21 cellular contexts compared by ENCODE assay signal in genomic region chr19:4543444-4543843, GRCh38. TPM values are rescaled to one million over a fixed set of nuclear protein-coding genes. Genes with fewer than 3 reads are reported as not detected.
DNase-seq lines count a peak whose midpoint lies in the region; ATAC-seq and TF ChIP-seq lines count a peak whose summit lies in the region.
"Had no signal": no experiment of that assay in that cellular context is flagged by ENCODE, and none has a peak within 500 bp of the region (broad histone marks: within the 10 kb centered on the region; RNA-seq: fewer than 3 reads in every experiment).

No MANE protein-coding gene starts in this region.

- H3K27ac ChIP-seq in BLaER1 treated with 17β-estradiol and CSF1 and Interleukin-3, amounts not matched to agents 10 nM and 100 nM, result peak overlapping the region in 7 of 11 experiments; percentile 25 to 62 (median 50); a peak in 11 of 22 replicates
- peak overlapping the region; percentile 87 for H3K27ac ChIP-seq in HL-60 (replicated peaks)
- H3K27ac ChIP-seq in esophagus muscularis mucosa (replicated peaks in 1 of 4), result no peak overlapping the region
- peak overlapping the region; percentile 95 for H3K27ac ChIP-seq in neutrophil
- no peak overlapping the region for H3K27ac ChIP-seq in SJCRH30
- H3K27ac ChIP-seq: A549 had no signal

- no peak for TF ChIP-seq POLR2A in esophagus muscularis mucosa (IDR thresholded peaks at IDR 0.05; ENCODE audit: low read depth)

- no peak overlapping the region; a peak in 1 of 22 replicates for H3K4me2 ChIP-seq in BLaER1 treated with 17β-estradiol and CSF1 and Interleukin-3, amounts not matched to agents 10 nM and 100 nM
- H3K4me2 ChIP-seq: A549 had no signal

- intact Hi-C loops in esophagus muscularis mucosa (cut with DNase I), result no loop called here

- DNase-seq in HL-60 (ENCODE audit: low read depth in 1 of 2, low spot score in 1 of 2), result no peak
- no peak for DNase-seq in esophagus muscularis mucosa (ENCODE audit: extremely low spot score)
- no peak for DNase-seq in SJCRH30
- no peak for DNase-seq in LoVo (ENCODE audit: low spot score)
- DNase-seq: C1 segment of cervical spinal cord, DMS79 treated with DMSO at 0.1 percent for 48 hours, IMR-90, Karpas-422, MM.1S, NCI-H1092 treated with DMSO at 0.1 percent for 48 hours, NCI-H146, NCI-H2029 treated with DMSO at 0.1 percent for 48 hours, NCI-H446 treated with DMSO at 0.1 percent for 48 hours, PC-3, RPMI8226, SIG-M5 had no signal

- TF ChIP-seq CTCF in HL-60 (IDR thresholded peaks at IDR 0.05; ENCODE audit: insufficient read depth, low read length), result no peak
- no peak for TF ChIP-seq CTCF in esophagus muscularis mucosa (IDR thresholded peaks at IDR 0.05)
- TF ChIP-seq CTCF in neutrophil (IDR thresholded peaks at IDR 0.05), result no peak

- peaks cover 0 to 7% (median 0%) of the 10 kb centered on the region in 11 experiments; a peak in 3 of 22 replicates for H3K36me3 ChIP-seq in BLaER1 treated with 17β-estradiol and CSF1 and Interleukin-3, amounts not matched to agents 10 nM and 100 nM
- H3K36me3 ChIP-seq in esophagus muscularis mucosa, result peaks cover 0 to 21% (median 3%) of the 10 kb centered on the region in 4 donors
- peaks cover 2% of the 10 kb centered on the region for H3K36me3 ChIP-seq in neutrophil
- H3K36me3 ChIP-seq in SJCRH30, result peaks cover 36% of the 10 kb centered on the region

- ATAC-seq in HG03469 (IDR thresholded peaks at IDR 0.05; ENCODE audit: unreplicated experiment), result no peak
- ATAC-seq: A549, PC-3 had no signal

- no peak overlapping the region for H3K4me3 ChIP-seq in BLaER1 treated with 17β-estradiol and CSF1 and Interleukin-3, amounts not matched to agents 10 nM and 100 nM
- H3K4me3 ChIP-seq in HL-60 (replicated peaks; ENCODE audit: insufficient read depth, low read length), result no peak overlapping the region
- peak overlapping the region in 3 of 4 donors; percentile 12 to 20 (median 12) for H3K4me3 ChIP-seq in esophagus muscularis mucosa
- H3K4me3 ChIP-seq in neutrophil (ENCODE audit: low read depth in 1 of 2, low read length in 1 of 2), result peak overlapping the region; percentile 97 to 100
- H3K4me3 ChIP-seq in SJCRH30, result no peak overlapping the region
- H3K4me3 ChIP-seq: A549 had no signal

- H3K4me1 ChIP-seq in BLaER1 treated with 17β-estradiol and CSF1 and Interleukin-3, amounts not matched to agents 10 nM and 100 nM, result peaks cover 13 to 64% (median 43%) of the 10 kb centered on the region in 10 experiments
- H3K4me1 ChIP-seq in esophagus muscularis mucosa (no peaks in the 10 kb centered on the region), neutrophil (ENCODE audit: control insufficient read depth in 1 of 2, insufficient read depth in 1 of 2, low read depth in 1 of 2, low read length in 1 of 2) (peaks cover 74 to 86% of the 10 kb centered on the region in 2 experiments), SJCRH30 (no peaks in the 10 kb centered on the region)

- TF ChIP-seq EP300 in esophagus muscularis mucosa (IDR thresholded peaks at IDR 0.05), result no peak

- peak overlapping the region in 2 of 11 experiments; percentile 12 to 29; a peak in 4 of 22 replicates for H3K9ac ChIP-seq in BLaER1 treated with 17β-estradiol and CSF1 and Interleukin-3, amounts not matched to agents 10 nM and 100 nM

- H3K27me3 ChIP-seq in BLaER1 treated with 17β-estradiol and CSF1 and Interleukin-3, amounts not matched to agents 10 nM and 100 nM, result no peaks in the 10 kb centered on the region
- H3K27me3 ChIP-seq in HL-60 (ENCODE audit: insufficient read depth, poor library complexity, severe bottlenecking) (no peaks in the 10 kb centered on the region), esophagus muscularis mucosa (peaks cover 0 to 13% (median 0%) of the 10 kb centered on the region in 4 donors), neutrophil (no peaks in the 10 kb centered on the region), SJCRH30 (no peaks in the 10 kb centered on the region)

- no peaks in the 10 kb centered on the region for H4K20me1 ChIP-seq in BLaER1 treated with 17β-estradiol and CSF1 and Interleukin-3, amounts not matched to agents 10 nM and 100 nM

- H3K9me3 ChIP-seq in BLaER1 treated with 17β-estradiol and CSF1 and Interleukin-3, amounts not matched to agents 10 nM and 100 nM (replicated peaks in 1 of 11), result peaks cover 9 to 15% (median 11%) of the 10 kb centered on the region in 11 experiments; a peak in 21 of 22 replicates
- H3K9me3 ChIP-seq in esophagus muscularis mucosa (peaks cover 0 to 8% (median 3%) of the 10 kb centered on the region in 4 donors), neutrophil (no peaks in the 10 kb centered on the region), SJCRH30 (replicated peaks) (no peaks in the 10 kb centered on the region)
- H3K9me3 ChIP-seq: A549 had no signal

- 88% methylated on average over 26 of the region's 39 CpGs for WGBS in esophagus muscularis mucosa

RNA-seq across cellular contexts. Expression of gene LRG1, which starts 3.6 kb away (rescaled TPM):
- total RNA-seq in esophagus muscularis mucosa, result 1 to 10 TPM in 2 of 4 donors, under 1 TPM in 2; 0.17 to 9.4 (median 0.79) TPM
- total RNA-seq in SJCRH30 (2014; rRNA removed; shearing (Covaris generic)), result 0.15 and 0.38 TPM in 2 replicates
- total RNA-seq: HT1080, IMR-90 had no signal

RNA-seq across cellular contexts. Expression of gene PLIN5, which starts 8.4 kb away (rescaled TPM):
- total RNA-seq in esophagus muscularis mucosa, result 10 to 100 TPM in 1 of 4 donors, 1 to 10 TPM in 3; 7.9 to 11.9 (median 9.1) TPM
- 0.38 and 1.1 TPM in 2 replicates for total RNA-seq in SJCRH30 (2014; rRNA removed; shearing (Covaris generic))
- total RNA-seq: HT1080, IMR-90 had no signal

RNA-seq across cellular contexts. Expression of gene SEMA6B, which starts 16.0 kb away (rescaled TPM):
- total RNA-seq in esophagus muscularis mucosa, result 10 to 100 TPM in 2 of 4 donors, 1 to 10 TPM in 2; 3.7 to 22.5 (median 14.2) TPM
- 108 and 116 TPM in 2 replicates for total RNA-seq in SJCRH30 (2014; rRNA removed; shearing (Covaris generic))

RNA-seq across cellular contexts. Expression of gene PLIN4, which starts 25.2 kb away (rescaled TPM):
- 100 to 1,000 TPM in 2 of 4 donors, 10 to 100 TPM in 2; 45.7 to 134 (median 91.1) TPM for total RNA-seq in esophagus muscularis mucosa
- total RNA-seq in SJCRH30 (2014; rRNA removed; shearing (Covaris generic)), result 0.16 and 0.18 TPM in 2 replicates

Comparison
In these comparisons a context has a peak if more than half of its experiments do, and no peak if none do; other contexts are left out.
1. H3K27ac ChIP-seq: peak in BLaER1 treated with 17β-estradiol and CSF1 and Interleukin-3, amounts not matched to agents 10 nM and 100 nM (7 of 11), HL-60 (single experiment) and neutrophil (single experiment); none in esophagus muscularis mucosa (0 of 4) and SJCRH30 (single experiment).
2. H3K4me3 ChIP-seq: peak in esophagus muscularis mucosa (3 of 4) and neutrophil (2 of 2); none in BLaER1 treated with 17β-estradiol and CSF1 and Interleukin-3, amounts not matched to agents 10 nM and 100 nM (0 of 10), HL-60 (single experiment) and SJCRH30 (single experiment).